25 cellular contexts compared by ENCODE assay signal in genomic region chr9:37946971-37947370, GRCh38. TPM values are rescaled to one million over a fixed set of nuclear protein-coding genes. Genes with fewer than 3 reads are reported as not detected.
DNase-seq lines count a peak whose midpoint lies in the region; ATAC-seq, FAIRE-seq and TF ChIP-seq lines count a peak whose summit lies in the region.
"Had no signal": no experiment of that assay in that cellular context is flagged by ENCODE, and none has a peak within 500 bp of the region (broad histone marks: within the 10 kb centered on the region; RNA-seq: fewer than 3 reads in every experiment).

No MANE protein-coding gene starts in this region.

- H2AK5ac ChIP-seq in neuronal stem cell (ENCODE audit: low read depth, low read length) = no peak overlapping the region

- H4K8ac ChIP-seq in neuronal stem cell (ENCODE audit: low read depth, low read length) = no peak overlapping the region

- no peak overlapping the region for H3K4me3 Mint-ChIP-seq in GM23338
- H3K4me3 Mint-ChIP-seq in activated T-helper 17 cell treated with anti-CD3 and anti-CD28 coated beads, Interleukin-2, amount 50 U/mL, for 72 hours = no peak overlapping the region
- H3K4me3 Mint-ChIP-seq: CD8-positive, alpha-beta T cell had no signal

- H3K4me1 Mint-ChIP-seq in GM23338 = peaks cover 25% of the 10 kb centered on the region
- peaks cover under 1% of the 10 kb centered on the region for H3K4me1 Mint-ChIP-seq in activated T-helper 17 cell treated with anti-CD3 and anti-CD28 coated beads, Interleukin-2, amount 50 U/mL, for 72 hours

- H2AFZ ChIP-seq in GM23338 (no peak overlapping the region), neuronal stem cell (ENCODE audit: low read length) (no peak overlapping the region)

- ATAC-seq in GM23338 = no peak
- no peak for ATAC-seq in activated T-helper 17 cell treated with anti-CD3 and anti-CD28 coated beads, Interleukin-2, amount 50 U/mL, for 72 hours (replicated peaks)
- ATAC-seq: A549; CD8-positive, alpha-beta T cell; GM12878 had no signal

- H3K4me1 ChIP-seq in GM23338 (ENCODE audit: insufficient read depth) (peaks cover 16% of the 10 kb centered on the region), neuronal stem cell (ENCODE audit: control insufficient read depth in 2 of 2, insufficient read depth in 1 of 2, low read depth in 1 of 2, low read length in 2 of 2) (peaks cover 0 to 28% of the 10 kb centered on the region in 2 donors)

- H3K27ac ChIP-seq in GM23338 (ENCODE audit: low read depth) = no peak overlapping the region
- H3K27ac ChIP-seq in neuronal stem cell (replicated peaks; ENCODE audit: low read length) = no peak overlapping the region
- H3K27ac ChIP-seq in WERI-Rb-1 = no peak overlapping the region
- H3K27ac ChIP-seq: C4-2B, SK-N-MC had no signal

- TF ChIP-seq CTCF in GM23338 (conservative IDR thresholded peaks at IDR 0.05; ENCODE audit: low read depth in 2 of 2) = no peak
- TF ChIP-seq CTCF in WERI-Rb-1 (IDR thresholded peaks at IDR 0.05; ENCODE audit: low read depth, low read length) = no peak

- peaks cover 13% of the 10 kb centered on the region for H3K36me3 Mint-ChIP-seq in GM23338 (ENCODE audit: low read depth)
- no peaks in the 10 kb centered on the region for H3K36me3 Mint-ChIP-seq in activated T-helper 17 cell treated with anti-CD3 and anti-CD28 coated beads, Interleukin-2, amount 50 U/mL, for 72 hours (ENCODE audit: low read depth)
- H3K36me3 Mint-ChIP-seq: CD8-positive, alpha-beta T cell had no signal

- H3K27me3 ChIP-seq in GM23338 (ENCODE audit: insufficient read depth) (no peaks in the 10 kb centered on the region), neuronal stem cell (ENCODE audit: control insufficient read depth in 3 of 3, insufficient read depth in 3 of 3, low read depth in 1 of 3, low read length in 3 of 3) (no peaks in the 10 kb centered on the region), WERI-Rb-1 (ENCODE audit: insufficient read depth, low read depth, severe bottlenecking) (no peaks in the 10 kb centered on the region)

- H3K18ac ChIP-seq in neuronal stem cell (ENCODE audit: low read length) = peak overlapping the region; percentile 63

- FAIRE-seq in urothelium cell line (lab: Jason Lieb, UNC) = peak; percentile 44
- no peak for FAIRE-seq in RCC 7860 (lab: Jason Lieb, UNC)
- FAIRE-seq: A549, GM12878, GM19239 had no signal

- H3K9me3 ChIP-seq in neuronal stem cell (replicated peaks in 1 of 2; ENCODE audit: control insufficient read depth in 2 of 2, insufficient read depth in 1 of 2, low read depth in 1 of 2, low read length in 2 of 2) (no peaks in the 10 kb centered on the region), WERI-Rb-1 (ENCODE audit: severe bottlenecking) (no peaks in the 10 kb centered on the region)
- H3K9me3 ChIP-seq: A549 had no signal

- H3K23ac ChIP-seq in neuronal stem cell (ENCODE audit: low read depth, low read length, poor library complexity) = peak overlapping the region; percentile 37

- no peak overlapping the region for H2BK12ac ChIP-seq in neuronal stem cell (ENCODE audit: low read length)

- no peaks in the 10 kb centered on the region; the same call in 1 of the 2 replicates for H3K36me3 ChIP-seq in GM23338 (ENCODE audit: insufficient read depth)
- no peaks in the 10 kb centered on the region for H3K36me3 ChIP-seq in neuronal stem cell (replicated peaks in 1 of 2; ENCODE audit: control insufficient read depth in 2 of 2, insufficient read depth in 2 of 2, low read length in 2 of 2)
- peaks cover 81% of the 10 kb centered on the region for H3K36me3 ChIP-seq in WERI-Rb-1

- H3K27me3 Mint-ChIP-seq in GM23338 (ENCODE audit: insufficient read depth, low read depth, poor library complexity) = peaks cover 3% of the 10 kb centered on the region
- H3K27me3 Mint-ChIP-seq in activated T-helper 17 cell treated with anti-CD3 and anti-CD28 coated beads, Interleukin-2, amount 50 U/mL, for 72 hours = no peaks in the 10 kb centered on the region

- H3K9ac ChIP-seq in neuronal stem cell (ENCODE audit: low read depth, low read length, poor library complexity) = no peak overlapping the region

- DNase-seq in GM23338 (ENCODE audit: low spot score) = no peak
- no peak for DNase-seq in neuronal stem cell (ENCODE audit: low spot score)
- no peak for DNase-seq in urothelium cell line (ENCODE audit: low spot score)
- DNase-seq in WERI-Rb-1 = no peak
- no peak for DNase-seq in RCC 7860 (ENCODE audit: low spot score)
- no peak for DNase-seq in NCI-H2171 treated with DMSO at 0.1 percent for 48 hours (lab: John Stamatoyannopoulos, UW)
- DNase-seq: AML-193; CD8-positive, alpha-beta T cell; DMS 273 treated with DMSO at 0.1 percent for 48 hours; DMS79; EL; GDM1; H7; KG1; MM.1S; NCI-H2029; NCI-H446 treated with DMSO at 0.1 percent for 48 hours; NCI-H526 treated with DMSO at 0.1 percent for 48 hours; SIG-M5 had no signal

- peak overlapping the region; percentile 16 for H4K91ac ChIP-seq in neuronal stem cell (ENCODE audit: low read depth, low read length, poor library complexity)

- no peaks in the 10 kb centered on the region for H3K79me1 ChIP-seq in neuronal stem cell (ENCODE audit: low read depth, low read length)

- H4K20me1 ChIP-seq in GM23338 (replicated peaks; ENCODE audit: insufficient read depth) = no peaks in the 10 kb centered on the region

- peak overlapping the region; percentile 36; the same call in 1 of the 2 replicates for H3K27ac Mint-ChIP-seq in GM23338
- H3K27ac Mint-ChIP-seq in activated T-helper 17 cell treated with anti-CD3 and anti-CD28 coated beads, Interleukin-2, amount 50 U/mL, for 72 hours = peak overlapping the region; percentile 68
- H3K27ac Mint-ChIP-seq: CD8-positive, alpha-beta T cell had no signal

- H3K9me2 ChIP-seq in GM23338 (ENCODE audit: insufficient read depth) = 0 out of 2 replicates have a peak, but pooled peaks cover 3% of the 10 kb centered on the region

- H3K4me3 ChIP-seq in GM23338 = no peak overlapping the region
- no peak overlapping the region for H3K4me3 ChIP-seq in neuronal stem cell (ENCODE audit: low read length in 2 of 2)
- H3K4me3 ChIP-seq in WERI-Rb-1 (ENCODE audit: low read depth, low read length) = no peak overlapping the region
- H3K4me3 ChIP-seq: A549, GM12878, SK-N-MC had no signal

- no CpG with 5 or more reads among the region's 7 CpGs for WGBS in neuronal stem cell (ENCODE audit: extremely low coverage in 2 of 2, insufficient read length in 2 of 2, insufficient replicate concordance in 1 of 2), 2 donors

- H3K9me3 Mint-ChIP-seq in GM23338 = no peaks in the 10 kb centered on the region; the same call in 2 of the 3 replicates
- H3K9me3 Mint-ChIP-seq in activated T-helper 17 cell treated with anti-CD3 and anti-CD28 coated beads, Interleukin-2, amount 50 U/mL, for 72 hours = no peaks in the 10 kb centered on the region
- H3K9me3 Mint-ChIP-seq: CD8-positive, alpha-beta T cell had no signal

- no peak overlapping the region for H3K14ac ChIP-seq in neuronal stem cell (ENCODE audit: low read length)

- H3F3A ChIP-seq in GM23338 (replicated peaks; ENCODE audit: low read depth) = no peaks in the 10 kb centered on the region

- H2BK15ac ChIP-seq in neuronal stem cell (ENCODE audit: low read length) = no peak overlapping the region

- peak overlapping the region; percentile 1 for H2BK5ac ChIP-seq in neuronal stem cell (ENCODE audit: low read length)

- no peak overlapping the region for H3K4ac ChIP-seq in neuronal stem cell (ENCODE audit: low read length)

- H3K79me2 ChIP-seq in GM23338 (replicated peaks; ENCODE audit: insufficient read depth) = no peaks in the 10 kb centered on the region

- H2BK120ac ChIP-seq in neuronal stem cell (ENCODE audit: low read depth, low read length) = no peak overlapping the region

- H3K4me2 ChIP-seq in GM23338 = no peak overlapping the region
- no peak overlapping the region for H3K4me2 ChIP-seq in neuronal stem cell (ENCODE audit: insufficient read depth, low read length, poor library complexity, severe bottlenecking)
- H3K4me2 ChIP-seq: A549 had no signal

TF ChIP-seq in GM23338, 12 proteins besides CTCF, POLR2A, EP300 and RAD21 (continues in another document):
- TF ChIP-seq ETS1 (IDR thresholded peaks at IDR 0.05) (no peak), EZH2 (IDR thresholded peaks at IDR 0.05; ENCODE audit: low read depth, unreplicated experiment) (no peak), EZH2phosphoT487 (IDR thresholded peaks at IDR 0.05; ENCODE audit: unreplicated experiment) (no peak), POLR2AphosphoS5 (IDR thresholded peaks at IDR 0.05; ENCODE audit: low read depth) (no peak)

RNA-seq across cellular contexts. Expression of gene SLC25A51, which starts 43.0 kb away (rescaled TPM):
- total RNA-seq in GM23338 (2014; rRNA removed; shearing (Covaris generic)) = 16.8 and 22.0 TPM in 2 replicates
- polyA plus RNA-seq in GM23338 (2016; fragmentation: Nextera tagmentation; extraction: Ambion mirVana) = 5.3 and 5.8 TPM in 2 replicates
- 10 to 100 TPM; 20.4 to 34.7 TPM for total RNA-seq in activated T-helper 17 cell treated with anti-CD3 and anti-CD28 coated beads, Interleukin-2, amount 50 U/mL, for 72 hours
- 16.4 TPM for polyA plus RNA-seq in neuronal stem cell (2013, experiment 1 of 2)
- 16.6 TPM for polyA plus RNA-seq in neuronal stem cell (2013, experiment 2 of 2)
